In genomic region chr7:80921130-80921529, GRCh38 we compare ENCODE assay signal across 21 cellular contexts. TPM values are rescaled to one million over a fixed set of nuclear protein-coding genes. Genes with fewer than 3 reads are reported as not detected.
DNase-seq lines count a peak whose midpoint lies in the region; ATAC-seq, FAIRE-seq and TF ChIP-seq lines count a peak whose summit lies in the region.
"Had no signal": no experiment of that assay in that cellular context is flagged by ENCODE, and none has a peak within 500 bp of the region (broad histone marks: within the 10 kb centered on the region; RNA-seq: fewer than 3 reads in every experiment).

No MANE protein-coding gene starts in this region.

- H3K4me1 ChIP-seq in keratinocyte (ENCODE audit: control insufficient read depth, extremely low read depth, insufficient read depth, low read length) = peaks cover 48% of the 10 kb centered on the region
- H3K4me1 ChIP-seq: thyroid gland had no signal

- no peaks in the 10 kb centered on the region for H3K9me1 ChIP-seq in keratinocyte (ENCODE audit: control insufficient read depth, extremely low read depth, insufficient read depth, low read length)

- no peaks in the 10 kb centered on the region for H3K9me3 ChIP-seq in keratinocyte (ENCODE audit: control insufficient read depth, low read depth, low read length)
- H3K9me3 ChIP-seq: thyroid gland had no signal

- H3K79me2 ChIP-seq in keratinocyte (ENCODE audit: control insufficient read depth, insufficient read depth, low read length) = peaks cover 27% of the 10 kb centered on the region

- peak; percentile 13 for DNase-seq in NCI-H1694 treated with DMSO at 0.1 percent for 48 hours (lab: John Stamatoyannopoulos, UW)
- no peak for DNase-seq in NCI-H1694 (lab: John Stamatoyannopoulos, UW)
- DNase-seq in amniotic epithelial cell (ENCODE audit: low read depth) = peak; percentile 47
- no peak for DNase-seq in keratinocyte (ENCODE audit: low read depth, low spot score)
- DNase-seq in urothelium cell line (ENCODE audit: low spot score) = peak; percentile 32
- DNase-seq in pons (ENCODE audit: low spot score) = no peak
- DNase-seq: activated CD8-positive, alpha-beta T cell treated with anti-CD3 and anti-CD28 coated beads, Interleukin-2, amount 10 ng/mL, durations not matched to agents 7 days and 5 days; activated T-cell treated with anti-CD3 and anti-CD28 coated beads, Interleukin-2, amount 50 U/mL, for 48 hours; C1 segment of cervical spinal cord; dermis blood vessel endothelial cell; erythroblast; head of caudate nucleus; immature natural killer cell; NCI-H1092; NCI-H526 treated with DMSO at 0.1 percent for 48 hours; thyroid gland; WERI-Rb-1 had no signal

- no peak overlapping the region for H3K9ac ChIP-seq in keratinocyte (ENCODE audit: control insufficient read depth, extremely low read depth, insufficient read depth, low read length)

- peak overlapping the region; percentile 34 for H3K4me2 ChIP-seq in keratinocyte (ENCODE audit: control insufficient read depth, extremely low read depth, insufficient read depth, low read depth, low read length)

- H3K27ac ChIP-seq in keratinocyte (ENCODE audit: control insufficient read depth, insufficient read depth, low read length) = peak overlapping the region; percentile 58
- H3K27ac ChIP-seq: thyroid gland, WERI-Rb-1 had no signal

- peaks cover 2 to 4% of the 10 kb centered on the region in 2 experiments for H3K36me3 ChIP-seq in keratinocyte (ENCODE audit: control insufficient read depth in 2 of 2, extremely low read depth in 1 of 2, insufficient read depth in 2 of 2, low read length in 2 of 2)
- H3K36me3 ChIP-seq: thyroid gland, WERI-Rb-1 had no signal

- H2AFZ ChIP-seq in keratinocyte (ENCODE audit: control insufficient read depth, low read length) = peak overlapping the region; percentile 45

- peak; percentile 73 for FAIRE-seq in keratinocyte (lab: Jason Lieb, UNC)
- no peak for FAIRE-seq in urothelium cell line (lab: Jason Lieb, UNC)

- H3K27me3 ChIP-seq in keratinocyte (ENCODE audit: control insufficient read depth, extremely low read depth, insufficient read depth, low read length) = no peaks in the 10 kb centered on the region
- H3K27me3 ChIP-seq: thyroid gland had no signal

- H3K4me3 ChIP-seq in keratinocyte (ENCODE audit: control insufficient read depth in 2 of 3, extremely low read depth in 1 of 3, insufficient read depth in 2 of 3, low read depth in 1 of 3, low read length in 3 of 3) = no peak overlapping the region
- H3K4me3 ChIP-seq: thyroid gland had no signal

- dilution Hi-C loops in keratinocyte (cut with MboI; ENCODE audit: extremely low pct_ligation_motif_present, low sequenced_read_pairs) = no loop called here

- H4K20me1 ChIP-seq in keratinocyte (ENCODE audit: control insufficient read depth, extremely low read depth, insufficient read depth, low read length) = no peaks in the 10 kb centered on the region

- no peak for ATAC-seq in HG03135 (IDR thresholded peaks at IDR 0.05; ENCODE audit: unreplicated experiment)
- ATAC-seq in GM21360 (IDR thresholded peaks at IDR 0.05; ENCODE audit: unreplicated experiment) = no peak
- ATAC-seq: activated CD8-positive, alpha-beta T cell treated with anti-CD3 and anti-CD28 coated beads, Interleukin-2, amount 10 ng/mL, durations not matched to agents 7 days and 5 days; natural killer cell treated with Interleukin-12 subunit alpha and Interleukin-12 subunit beta and Interleukin-15 and Interleukin-18, amount 100 ng/mL, for 72 hours; stimulated activated effector memory CD8-positive, alpha-beta T cell treated with anti-CD3 and anti-CD28 coated beads, Interleukin-12 subunit alpha, Interleukin-12 subunit beta, amount 100 ng/mL, for 72 hours had no signal

- TF ChIP-seq CTCF in keratinocyte (optimal IDR thresholded peaks at IDR 0.05 in 1 of 3, IDR thresholded peaks at IDR 0.05 in 1 of 3, conservative IDR thresholded peaks at IDR 0.05 in 1 of 3; ENCODE audit: extremely low read depth in 1 of 3, insufficient read depth in 2 of 3, low read length in 3 of 3) = no peak

RNA-seq across cellular contexts. Expression of gene SEMA3C, which starts 2.3 kb away (rescaled TPM):
- polyA plus RNA-seq in keratinocyte = 142 to 200 TPM (median 190 TPM) in 3 replicates
- polyA plus RNA-seq in keratinocyte (2011; ENCODE audit: low read depth) = 36.1 TPM
- 47.4 and 74.8 TPM in 2 replicates for polyA plus RNA-seq in keratinocyte (2011; cell fraction: cytosol; rRNA removed)
- 183 and 191 TPM in 2 replicates for polyA plus RNA-seq in keratinocyte (2011; cell fraction: nucleus; rRNA removed)
- polyA plus RNA-seq in keratinocyte (2012; ENCODE audit: low replicate concordance) = 42.1 and 113 TPM in 2 replicates
- 232 to 438 TPM (median 340 TPM) in 3 replicates for polyA minus RNA-seq in keratinocyte
- polyA minus RNA-seq in keratinocyte (2011; cell fraction: cytosol; rRNA and poly(A)+ RNA removed) = 167 TPM
- 443 and 1,012 TPM in 2 replicates for polyA minus RNA-seq in keratinocyte (2011; cell fraction: nucleus; rRNA and poly(A)+ RNA removed)

Comparison
In these comparisons a context has a peak if more than half of its experiments do, and no peak if none do; other contexts are left out.
1. DNase-seq: peak in NCI-H1694 treated with DMSO at 0.1 percent for 48 hours (single experiment), amniotic epithelial cell (single experiment) and urothelium cell line (single experiment); none in NCI-H1694 (single experiment), keratinocyte (single experiment) and pons (single experiment).